In genomic region chr1:202104073-202104472, GRCh38 we compare ENCODE assay signal across 17 cellular contexts. TPM values are rescaled to one million over a fixed set of nuclear protein-coding genes. Genes with fewer than 3 reads are reported as not detected.
DNase-seq lines count a peak whose midpoint lies in the region; FAIRE-seq and TF ChIP-seq lines count a peak whose summit lies in the region.
"Had no signal": no experiment of that assay in that cellular context is flagged by ENCODE, and none has a peak within 500 bp of the region (broad histone marks: within the 10 kb centered on the region; RNA-seq: fewer than 3 reads in every experiment).

No MANE protein-coding gene starts in this region.

- intact Hi-C loops in transverse colon (cut with DNase I; ENCODE audit: low total_unique reads) = no loop called here

- no peak overlapping the region for H3K4ac ChIP-seq in H1 (replicated peaks; ENCODE audit: insufficient read length, low read depth, low read length)

- no peak overlapping the region; the same call in 1 of the 2 replicates for H2BK15ac ChIP-seq in H1 (ENCODE audit: low read length)

- H2BK120ac ChIP-seq in H1 (replicated peaks; ENCODE audit: low read depth, low read length) = no peak overlapping the region

- no peak overlapping the region for H3K14ac ChIP-seq in H1 (ENCODE audit: insufficient read length)

- H3K36me3 Mint-ChIP-seq in mesothelial cell of epicardium = no peaks in the 10 kb centered on the region

- TF ChIP-seq CTCF in HEK293 (tag by site-specific recombination; IDR thresholded peaks at IDR 0.05) (no peak), H1 (IDR thresholded peaks at IDR 0.05; ENCODE audit: control extremely low read depth in 1 of 3, insufficient read depth in 1 of 3, low read depth in 1 of 3, low read length in 3 of 3) (no peak), mesothelial cell of epicardium (IDR thresholded peaks at IDR 0.05; ENCODE audit: unreplicated experiment) (no peak), transverse colon (IDR thresholded peaks at IDR 0.05) (no peak)

- H3K4me1 Mint-ChIP-seq in mesothelial cell of epicardium = peaks cover 42% of the 10 kb centered on the region

- TF ChIP-seq EP300 in H1 (IDR thresholded peaks at IDR 0.05; ENCODE audit: borderline replicate concordance in 1 of 2, low read depth in 2 of 2, low read length in 2 of 2) (no peak), transverse colon (IDR thresholded peaks at IDR 0.05; ENCODE audit: low read depth) (no peak)

- H2AFZ ChIP-seq in H1 (ENCODE audit: low read length) = no peak overlapping the region

- H4K91ac ChIP-seq in H1 (replicated peaks; ENCODE audit: insufficient read length, low read length) = no peak overlapping the region

- H4K20me1 ChIP-seq in H1 (replicated peaks in 1 of 2; ENCODE audit: control insufficient read depth in 1 of 2, insufficient read depth in 2 of 2, low read length in 2 of 2) = no peaks in the 10 kb centered on the region

- no peak overlapping the region for H3K27ac ChIP-seq in HEK293 (ENCODE audit: extremely low read depth, low read depth, low read length)
- H3K27ac ChIP-seq in H1 (ENCODE audit: low read depth, low read length) = no peak overlapping the region
- H3K27ac ChIP-seq in transverse colon = peak overlapping the region; percentile 92 to 95 (median 92)
- H3K27ac ChIP-seq: C4-2B had no signal

- no peaks in the 10 kb centered on the region for H3K23me2 ChIP-seq in H1 (ENCODE audit: low read depth, low read length)

- H3K36me3 ChIP-seq in HEK293 (ENCODE audit: control insufficient read depth in 2 of 2, insufficient read depth in 1 of 2, low read length in 2 of 2) = no peaks in the 10 kb centered on the region
- no peaks in the 10 kb centered on the region for H3K36me3 ChIP-seq in H1 (ENCODE audit: control insufficient read depth in 2 of 4, insufficient read depth in 4 of 4, low read length in 3 of 4)
- H3K36me3 ChIP-seq in transverse colon = no peaks in the 10 kb centered on the region

- H3K27ac Mint-ChIP-seq in mesothelial cell of epicardium = peak overlapping the region; percentile 33

- no peak overlapping the region for H4K5ac ChIP-seq in H1 (ENCODE audit: insufficient read length, low read depth, low read length)

- H2BK5ac ChIP-seq in H1 (ENCODE audit: low read depth, low read length) = no peak overlapping the region; the same call in 1 of the 2 replicates

- no peaks in the 10 kb centered on the region for H3K27me3 Mint-ChIP-seq in mesothelial cell of epicardium (ENCODE audit: low read depth)

- no peaks in the 10 kb centered on the region for H3K9me3 Mint-ChIP-seq in mesothelial cell of epicardium
- H3K9me3 Mint-ChIP-seq: H9 had no signal

- POLR2A ChIA-PET in HEK293 (lab: Yijun Ruan, JAX) (no interaction called here), H1 (lab: Charles Lee; ENCODE audit: partially characterized antibody) (no interaction called here)

- no peak overlapping the region for H3K56ac ChIP-seq in H1 (replicated peaks; ENCODE audit: insufficient read length, low read depth, low read length)

- H3K9me3 ChIP-seq in HEK293 (ENCODE audit: control insufficient read depth, insufficient read depth, low read depth, low read length) = no peaks in the 10 kb centered on the region
- H3K9me3 ChIP-seq in H1 (ENCODE audit: insufficient read depth in 2 of 2, low read depth in 1 of 2, low read length in 1 of 2) = no peaks in the 10 kb centered on the region
- H3K9me3 ChIP-seq in transverse colon = no peaks in the 10 kb centered on the region

- WGBS in H1 (ENCODE audit: extremely low coverage in 1 of 2, insufficient coverage in 1 of 2, insufficient read length in 1 of 2, insufficient replicate concordance in 2 of 2, low coverage in 1 of 2, low lambda C conversion rate in 2 of 2, missing lambda C conversion rate in 1 of 2), 2 experiments = 95% methylated on average over 7 of the region's 10 CpGs; no CpG with 5 or more reads in 1 of the 2 experiments
- WGBS in transverse colon (ENCODE audit: low coverage in 1 of 2), 2 donors = 67 to 75% methylated on average over 1 to 10 of the region's 10 CpGs

- 0 out of 2 replicates have a peak overlapping the region, but pooled peaks have one; percentile 93 for H2BK20ac ChIP-seq in H1 (ENCODE audit: low read length)

- H3K4me2 ChIP-seq in H1 (ENCODE audit: insufficient read depth in 1 of 2, low read depth in 2 of 2, low read length in 2 of 2) = no peak overlapping the region

- no peak overlapping the region for H3K23ac ChIP-seq in H1 (ENCODE audit: insufficient read length)

- H4K8ac ChIP-seq in H1 (ENCODE audit: extremely low read depth, insufficient read depth, low read length) = no peak overlapping the region

- 0 out of 2 replicates have a peak overlapping the region, but pooled peaks have one; percentile 42 for H2BK12ac ChIP-seq in H1 (ENCODE audit: low read depth, low read length)

- TF ChIP-seq RAD21 in H1 (IDR thresholded peaks at IDR 0.05 in 1 of 2, conservative IDR thresholded peaks at IDR 0.05 in 1 of 2; ENCODE audit: low read depth in 2 of 2, low read length in 2 of 2) = no peak

- in situ Hi-C loops in transverse colon (cut with MboI; ENCODE audit: low pct_ligation_motif_present in 1 of 4, low pct_unique_long_range_greater_than_20kb in 1 of 4, low sequenced_read_pairs in 3 of 4) = no loop called here

- H3K4me3 ChIP-seq in HEK293 (ENCODE audit: low read depth, low read length) (no peak overlapping the region), H1 (ENCODE audit: extremely low read depth in 1 of 4, insufficient read depth in 2 of 4, low read depth in 3 of 4, low read length in 4 of 4) (no peak overlapping the region), transverse colon (no peak overlapping the region)

- H3K79me2 ChIP-seq in H1 (ENCODE audit: control insufficient read depth in 1 of 2, insufficient read depth in 2 of 2, low read length in 2 of 2) = no peaks in the 10 kb centered on the region

- CTCF ChIA-PET in HEK293 (lab: Yijun Ruan, JAX) (interaction anchor here (1.0 kb wide), 1 partner anchor 95 kb away, joined by 3 read pairs; no protein-coding TSS in a partner anchor), H1 (lab: Charles Lee; ENCODE audit: partially characterized antibody) (interaction anchor here (1.5 to 5.3 kb wide), 5 partner anchors 17 to 104 kb away, joined by 4 to 77 read pairs (median 30); partner anchors contain the start of genes ELF3 and GPR37L1)

- TF ChIP-seq POLR2A in H1 (IDR thresholded peaks at IDR 0.05; ENCODE audit: control extremely low read depth in 1 of 2, low read depth in 2 of 2, low read length in 2 of 2) = no peak
- no peak for TF ChIP-seq POLR2A in transverse colon (IDR thresholded peaks at IDR 0.05)

- no peak overlapping the region for H3K9ac ChIP-seq in H1 (replicated peaks in 1 of 4; ENCODE audit: extremely low read depth in 1 of 4, low read depth in 3 of 4, low read length in 3 of 4)

- no peak for FAIRE-seq in H1 (lab: Jason Lieb, UNC)

- DNase-seq in H1 (ENCODE audit: low read depth in 1 of 2, low spot score in 2 of 2) (no peak), mesothelial cell of epicardium (ENCODE audit: low spot score in 2 of 2, unreplicated experiment in 2 of 2) (no peak), transverse colon (peak; percentile 56), SHP77 (lab: John Stamatoyannopoulos, UW) (no peak)
- DNase-seq in effector CD8-positive, alpha-beta T cell (lab: John Stamatoyannopoulos, UW) = no peak
- no peak for DNase-seq in stimulated activated CD4-positive, alpha-beta T cell treated with anti-CD3 and anti-CD28 coated beads, Interleukin-1b, Interleukin-23, amount 100 ng/mL, for 48 hours
- DNase-seq: COR-L47, EL, H9, NCI-H1417, NCI-H187 treated with DMSO at 0.1 percent for 48 hours, NCI-H446, OCI-M1 had no signal

- H3K27me3 ChIP-seq in H1 (replicated peaks in 1 of 4; ENCODE audit: control insufficient read depth in 3 of 4, extremely low read depth in 1 of 4, insufficient read depth in 3 of 4, low read length in 3 of 4) (no peaks in the 10 kb centered on the region), transverse colon (no peaks in the 10 kb centered on the region)

- H3K79me1 ChIP-seq in H1 (ENCODE audit: low read depth, low read length) = no peaks in the 10 kb centered on the region

- no peak overlapping the region for H2AK5ac ChIP-seq in H1 (ENCODE audit: low read depth, low read length)

- no peak overlapping the region for H3K18ac ChIP-seq in H1 (ENCODE audit: extremely low read depth, low read length)

- no peak overlapping the region for H3K4me3 Mint-ChIP-seq in mesothelial cell of epicardium
- H3K4me3 Mint-ChIP-seq: H9 had no signal

- H3K4me1 ChIP-seq in HEK293 (ENCODE audit: control insufficient read depth, insufficient read depth, low read length) (peaks cover 9% of the 10 kb centered on the region), H1 (replicated peaks in 1 of 4; ENCODE audit: control insufficient read depth in 3 of 4, insufficient read depth in 4 of 4, low read length in 3 of 4) (peaks cover 19 to 33% (median 20%) of the 10 kb centered on the region in 4 experiments), transverse colon (peaks cover 14 to 50% (median 40%) of the 10 kb centered on the region in 4 donors)

RNA-seq across cellular contexts. Expression of gene GPR37L1, which starts 18.6 kb away (rescaled TPM):
- total RNA-seq in H1 (2021; fragmentation: NEBNext Ultra II Directional; extraction: Animal tissue kit (Norgen Biotek cat#: 25700)) = 0.08 and 0.13 TPM in 2 replicates
- 0.23 and 0.25 TPM in 2 replicates for polyA plus RNA-seq in H1 (2011; rRNA removed)
- 0.16 TPM for polyA plus RNA-seq in H1 (2011; cell fraction: cytosol; rRNA removed)
- polyA plus RNA-seq in H1 (2011; cell fraction: nucleus; rRNA removed) = 0.17 TPM
- polyA plus RNA-seq in H1 (2012, experiment 1 of 2) = 0.18 to 0.20 TPM (median 0.20 TPM) in 4 replicates
- polyA plus RNA-seq in H1 (2012, experiment 2 of 2) = 0.09 TPM
- 0.10 TPM for polyA plus RNA-seq in H1 (2013, experiment 1 of 2)
- polyA plus RNA-seq in H1 (2013, experiment 2 of 2) = 0.15 TPM
- 0.13 and 0.22 TPM in 2 replicates for polyA minus RNA-seq in H1 (2011; rRNA and poly(A)+ RNA removed)
- polyA minus RNA-seq in H1 (2011; cell fraction: cytosol; rRNA and poly(A)+ RNA removed) = not detected
- polyA minus RNA-seq in H1 (2011; cell fraction: nucleus; rRNA and poly(A)+ RNA removed) = 0.50 TPM
- total RNA-seq in mesothelial cell of epicardium (0.07 to 0.11 TPM (median 0.09 TPM) in 3 replicates), transverse colon (under 1 TPM in 2 of 4 donors, not detected in 2; 0.55 to 0.95 TPM)
- total RNA-seq: A673, SK-MEL-5 had no signal

RNA-seq across cellular contexts. Expression of gene ARL8A, which starts 40.5 kb away (rescaled TPM):
- total RNA-seq in H1 (2021; fragmentation: NEBNext Ultra II Directional; extraction: Animal tissue kit (Norgen Biotek cat#: 25700)) = 58.7 and 59.0 TPM in 2 replicates
- polyA plus RNA-seq in H1 (2011; rRNA removed) = 40.3 and 41.7 TPM in 2 replicates
- polyA plus RNA-seq in H1 (2011; cell fraction: cytosol; rRNA removed) = 39.3 TPM
- 35.6 TPM for polyA plus RNA-seq in H1 (2011; cell fraction: nucleus; rRNA removed)
- polyA plus RNA-seq in H1 (2012, experiment 1 of 2) = 35.1 to 57.5 TPM (median 42.3 TPM) in 4 replicates
- polyA plus RNA-seq in H1 (2012, experiment 2 of 2) = 35.7 TPM
- 26.4 TPM for polyA plus RNA-seq in H1 (2013, experiment 1 of 2)
- polyA plus RNA-seq in H1 (2013, experiment 2 of 2) = 26.9 TPM
- 20.7 and 22.3 TPM in 2 replicates for polyA minus RNA-seq in H1 (2011; rRNA and poly(A)+ RNA removed)
- polyA minus RNA-seq in H1 (2011; cell fraction: cytosol; rRNA and poly(A)+ RNA removed) = 23.3 TPM
- 16.2 TPM for polyA minus RNA-seq in H1 (2011; cell fraction: nucleus; rRNA and poly(A)+ RNA removed)
- total RNA-seq in mesothelial cell of epicardium = 73.9 to 79.6 TPM (median 74.4 TPM) in 3 replicates
- 10 to 100 TPM in 3 of 4 donors, 1 to 10 TPM in 1; 9.0 to 27.2 (median 21.6) TPM for total RNA-seq in transverse colon

RNA-seq across cellular contexts. Expression of gene PTPN7, which starts 56.3 kb away (rescaled TPM):
- total RNA-seq in H1 (2021; fragmentation: NEBNext Ultra II Directional; extraction: Animal tissue kit (Norgen Biotek cat#: 25700)) = not detected in 2 replicates
- 0.20 TPM in 2 replicates for polyA plus RNA-seq in H1 (2011; rRNA removed)
- 0.31 TPM for polyA plus RNA-seq in H1 (2011; cell fraction: cytosol; rRNA removed)
- polyA plus RNA-seq in H1 (2011; cell fraction: nucleus; rRNA removed) = 0.46 TPM
- polyA plus RNA-seq in H1 (2012, experiment 1 of 2) = 0.11 to 0.37 TPM (median 0.14 TPM) in 3 of 4 replicates, not detected in the other
- polyA plus RNA-seq in H1 (2012, experiment 2 of 2) = 0.13 TPM
- polyA plus RNA-seq in H1 (2013, experiment 1 of 2) = 0.12 TPM
- polyA plus RNA-seq in H1 (2013, experiment 2 of 2) = 0.11 TPM
- 0.10 TPM in 1 of 2 replicates, not detected in the other for polyA minus RNA-seq in H1 (2011; rRNA and poly(A)+ RNA removed)
- not detected for polyA minus RNA-seq in H1 (2011; cell fraction: cytosol; rRNA and poly(A)+ RNA removed)
- not detected for polyA minus RNA-seq in H1 (2011; cell fraction: nucleus; rRNA and poly(A)+ RNA removed)
- total RNA-seq in mesothelial cell of epicardium (0.31 to 0.49 TPM (median 0.32 TPM) in 3 replicates), transverse colon (10 to 100 TPM in 2 of 4 donors, 1 to 10 TPM in 1, not detected in 1; 5.2 to 32.5 (median 14.0) TPM)
- total RNA-seq: SK-MEL-5 had no signal

Comparison
In these comparisons a context has a peak if more than half of its experiments do, and no peak if none do; other contexts are left out.
1. H3K27ac ChIP-seq: peak in transverse colon (4 of 4); none in HEK293 (single experiment) and H1 (single experiment).